ENCODE assay signal across 8 cellular contexts in genomic region chr22:40348025-40348658, GRCh38. TPM values are rescaled to one million over a fixed set of nuclear protein-coding genes. Genes with fewer than 3 reads are reported as not detected.
DNase-seq lines count a peak whose midpoint lies in the region; ATAC-seq and TF ChIP-seq lines count a peak whose summit lies in the region.

No MANE protein-coding gene starts in this region.

- H3K27ac Mint-ChIP-seq in activated T-helper 2 cell treated with anti-CD3 and anti-CD28 coated beads, Interferon-gamma antibody, Interleukin-2, Interleukin-4, amounts not matched to agents 10 μg/mL and 5 μg/mL and 100 μg/mL, durations not matched to agents 14 hours and 24 hours and 36 hours: peak overlapping the region; percentile 98

- no peak for ATAC-seq in Panc1
- no peak for ATAC-seq in HG03097 (IDR thresholded peaks at IDR 0.05; ENCODE audit: low FRiP score, unreplicated experiment)
- no peak for ATAC-seq in GM19035 (IDR thresholded peaks at IDR 0.05; ENCODE audit: unreplicated experiment)

- H3K4me2 ChIP-seq in parathyroid adenoma (ENCODE audit: low read length): peak overlapping the region; percentile 87

- in situ Hi-C loops in Panc1 (cut with HindIII; ENCODE audit: low pct_unique_long_range_greater_than_20kb, low sequenced_read_pairs): no loop called here

- no peaks in the 10 kb centered on the region for H3K9me3 ChIP-seq in Panc1 (ENCODE audit: control insufficient read depth, insufficient read depth, low read depth, low read length)
- H3K9me3 ChIP-seq in parathyroid adenoma (ENCODE audit: control insufficient read depth, low read length): no peaks in the 10 kb centered on the region

- intact Hi-C loops in Panc1 (cut with micrococcal nuclease; ENCODE audit: unreplicated experiment): loop anchor here (5.0 kb wide), 1 partner anchor 306 kb away; no protein-coding TSS in a partner anchor
- intact Hi-C loops in activated T-helper 2 cell treated with anti-CD3 and anti-CD28 coated beads, Interferon-gamma antibody, Interleukin-2, Interleukin-4, amounts not matched to agents 10 μg/mL and 5 μg/mL and 100 μg/mL, durations not matched to agents 14 hours and 24 hours and 36 hours (cut with micrococcal nuclease): loop anchor here (5.0 to 10.0 kb wide), 4 partner anchors 61 to 243 kb away; no protein-coding TSS in a partner anchor

- no TSS peak for BruUV-seq in Panc1 (replicated peaks; lab: Mats Ljungman, UMichigan)

- no peaks in the 10 kb centered on the region for H3K9me3 Mint-ChIP-seq in activated T-helper 2 cell treated with anti-CD3 and anti-CD28 coated beads, Interferon-gamma antibody, Interleukin-2, Interleukin-4, amounts not matched to agents 10 μg/mL and 5 μg/mL and 100 μg/mL, durations not matched to agents 14 hours and 24 hours and 36 hours

- H3K36me3 ChIP-seq in H7 (replicated peaks; ENCODE audit: control insufficient read depth, insufficient read depth, low read length): peaks cover 21% of the 10 kb centered on the region
- H3K36me3 ChIP-seq in Panc1 (ENCODE audit: control insufficient read depth, insufficient read depth, low read length): peaks cover 10% of the 10 kb centered on the region
- H3K36me3 ChIP-seq in parathyroid adenoma (ENCODE audit: control insufficient read depth, insufficient read depth, low read length): no peaks in the 10 kb centered on the region

- no peak overlapping the region for H2AFZ ChIP-seq in parathyroid adenoma

- peak overlapping the region; percentile 96 for H3K4me3 Mint-ChIP-seq in activated T-helper 2 cell treated with anti-CD3 and anti-CD28 coated beads, Interferon-gamma antibody, Interleukin-2, Interleukin-4, amounts not matched to agents 10 μg/mL and 5 μg/mL and 100 μg/mL, durations not matched to agents 14 hours and 24 hours and 36 hours (ENCODE audit: low read depth)

- H3K79me2 ChIP-seq in parathyroid adenoma: no peaks in the 10 kb centered on the region

- TF ChIP-seq CTCF in C4-2B (conservative IDR thresholded peaks at IDR 0.05) (peak; percentile 93), Panc1 (IDR thresholded peaks at IDR 0.05) (peak; percentile 82), foreskin fibroblast (IDR thresholded peaks at IDR 0.05; ENCODE audit: low read depth, low read length) (peak; percentile 81), parathyroid adenoma (IDR thresholded peaks at IDR 0.05) (peak; percentile 38)

- no peaks in the 10 kb centered on the region for H3K27me3 Mint-ChIP-seq in activated T-helper 2 cell treated with anti-CD3 and anti-CD28 coated beads, Interferon-gamma antibody, Interleukin-2, Interleukin-4, amounts not matched to agents 10 μg/mL and 5 μg/mL and 100 μg/mL, durations not matched to agents 14 hours and 24 hours and 36 hours (ENCODE audit: low read depth)

- H3K4me3 ChIP-seq in H7 (ENCODE audit: insufficient read depth, low read depth, low read length): no peak overlapping the region
- peak overlapping the region; percentile 85 to 96 for H3K4me3 ChIP-seq in Panc1 (ENCODE audit: low read depth in 2 of 2, low read length in 2 of 2)
- peak overlapping the region; percentile 84 to 95 for H3K4me3 ChIP-seq in foreskin fibroblast (ENCODE audit: low read depth in 1 of 2, low read length in 2 of 2)
- H3K4me3 ChIP-seq in parathyroid adenoma (ENCODE audit: low read depth, low read length): peak overlapping the region; percentile 7

- H3K27me3 ChIP-seq in H7 (ENCODE audit: control insufficient read depth, insufficient read depth, low read length): no peaks in the 10 kb centered on the region
- H3K27me3 ChIP-seq in Panc1 (ENCODE audit: control insufficient read depth, insufficient read depth, low read length): no peaks in the 10 kb centered on the region
- H3K27me3 ChIP-seq in parathyroid adenoma (ENCODE audit: control insufficient read depth, insufficient read depth, low read length): no peaks in the 10 kb centered on the region

- H3K4me1 ChIP-seq in Panc1 (ENCODE audit: control insufficient read depth, insufficient read depth, low read length) (peaks cover 8% of the 10 kb centered on the region), parathyroid adenoma (peaks cover 3% of the 10 kb centered on the region)

- CTCF ChIA-PET in Panc1 (lab: Charles Lee): interaction anchor here (0.8 kb wide), 1 partner anchor 33 kb away, joined by 3 read pairs; no protein-coding TSS in a partner anchor

- DNase-seq in H7 (peak; percentile 74), Panc1 (ENCODE audit: low read depth, low spot score) (no peak), foreskin fibroblast (peak; percentile 45 to 81)
- peak; percentile 53 for DNase-seq in activated T-helper 2 cell treated with anti-CD3 and anti-CD28 coated beads, Interferon-gamma antibody, Interleukin-2, Interleukin-4, amounts not matched to agents 10 μg/mL and 5 μg/mL and 100 μg/mL, durations not matched to agents 14 hours and 24 hours and 36 hours (ENCODE audit: low spot score)

- POLR2A ChIA-PET in Panc1 (lab: Charles Lee): no interaction called here

- no peak overlapping the region for H3K9ac ChIP-seq in parathyroid adenoma

- H3K36me3 Mint-ChIP-seq in activated T-helper 2 cell treated with anti-CD3 and anti-CD28 coated beads, Interferon-gamma antibody, Interleukin-2, Interleukin-4, amounts not matched to agents 10 μg/mL and 5 μg/mL and 100 μg/mL, durations not matched to agents 14 hours and 24 hours and 36 hours (ENCODE audit: low read depth): peaks cover 42% of the 10 kb centered on the region

- peaks cover 23% of the 10 kb centered on the region for H3K4me1 Mint-ChIP-seq in activated T-helper 2 cell treated with anti-CD3 and anti-CD28 coated beads, Interferon-gamma antibody, Interleukin-2, Interleukin-4, amounts not matched to agents 10 μg/mL and 5 μg/mL and 100 μg/mL, durations not matched to agents 14 hours and 24 hours and 36 hours (ENCODE audit: low read depth)

- H3K27ac ChIP-seq in C4-2B: no peak overlapping the region
- H3K27ac ChIP-seq in Panc1 (ENCODE audit: low read length): peak overlapping the region; percentile 96
- no peak overlapping the region for H3K27ac ChIP-seq in parathyroid adenoma

RNA-seq across cellular contexts. Expression of gene ADSL, which starts 1.8 kb away (rescaled TPM):
- total RNA-seq in H7 (2014; rRNA removed; shearing (Covaris generic)): 208 and 251 TPM in 2 replicates
- 107 TPM for total RNA-seq in Panc1 (2021; ENCODE audit: unreplicated experiment)
- 94.3 TPM for polyA plus RNA-seq in Panc1 (2012; ENCODE audit: insufficient read length)
- total RNA-seq in activated T-helper 2 cell treated with anti-CD3 and anti-CD28 coated beads, Interferon-gamma antibody, Interleukin-2, Interleukin-4, amounts not matched to agents 10 μg/mL and 5 μg/mL and 100 μg/mL, durations not matched to agents 14 hours and 24 hours and 36 hours: 142 and 160 TPM in 2 replicates

RNA-seq across cellular contexts. Expression of gene SGSM3, which starts 22.3 kb away (rescaled TPM):
- 75.9 and 113 TPM in 2 replicates for total RNA-seq in H7 (2014; rRNA removed; shearing (Covaris generic))
- total RNA-seq in Panc1 (2021; ENCODE audit: unreplicated experiment): 49.4 TPM
- polyA plus RNA-seq in Panc1 (2012; ENCODE audit: insufficient read length): 72.9 TPM
- 48.7 and 50.3 TPM in 2 replicates for total RNA-seq in activated T-helper 2 cell treated with anti-CD3 and anti-CD28 coated beads, Interferon-gamma antibody, Interleukin-2, Interleukin-4, amounts not matched to agents 10 μg/mL and 5 μg/mL and 100 μg/mL, durations not matched to agents 14 hours and 24 hours and 36 hours

Comparison
In these comparisons a context has a peak if more than half of its experiments do, and no peak if none do; other contexts are left out.
1. CTCF ChIP-seq: peak in every context shown above with its lines; median percentile 93 in C4-2B; 82 in Panc1; 81 in foreskin fibroblast; 38 in parathyroid adenoma.